ENCODE assay signal across 17 cellular contexts in the genomic region with DNA sequence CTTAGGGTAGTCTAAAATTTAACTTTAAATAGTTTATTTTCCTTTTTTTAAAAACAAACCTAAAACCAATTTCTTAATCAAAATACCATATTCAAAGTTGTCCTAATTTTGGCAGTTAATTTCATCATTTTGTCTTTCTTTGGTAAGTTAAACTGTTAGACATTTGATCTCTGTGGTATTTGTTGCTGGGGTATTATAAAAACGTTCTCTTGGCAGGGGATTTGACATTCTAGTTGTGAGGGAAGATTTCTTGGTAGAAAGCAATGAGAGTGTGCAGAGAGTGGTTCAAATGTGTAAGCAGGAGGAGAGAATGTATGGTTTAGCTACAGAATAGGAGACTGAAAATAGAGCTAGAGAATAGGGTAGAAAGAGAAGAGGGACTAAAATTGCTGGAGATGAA. TPM values are rescaled to one million over a fixed set of nuclear protein-coding genes. Genes with fewer than 3 reads are reported as not detected.
"Had no signal": no experiment of that assay in that cellular context is flagged by ENCODE, and none has a peak within 500 bp of the region (broad histone marks: within the 10 kb centered on the region; RNA-seq: fewer than 3 reads in every experiment).

No MANE protein-coding gene starts in this region.

- H3K27me3 Mint-ChIP-seq: activated naive CD8-positive, alpha-beta T cell treated with anti-CD3 and anti-CD28 coated beads for 36 hours; T-helper 17 cell had no signal

- H3K4me1 Mint-ChIP-seq: activated naive CD8-positive, alpha-beta T cell treated with anti-CD3 and anti-CD28 coated beads for 36 hours; stimulated activated effector memory CD8-positive, alpha-beta T cell treated with anti-CD3 and anti-CD28 coated beads, Interleukin-12 subunit alpha, Interleukin-12 subunit beta, amount 100 ng/mL, for 72 hours; T-helper 17 cell had no signal

- H3K27ac ChIP-seq: cardiac muscle cell, colonic mucosa, heart left ventricle, right atrium auricular region had no signal

- H3K9me3 ChIP-seq: colonic mucosa, heart left ventricle, right atrium auricular region, tibial nerve had no signal

- H3K36me3 Mint-ChIP-seq: activated naive CD8-positive, alpha-beta T cell treated with anti-CD3 and anti-CD28 coated beads for 36 hours; stimulated activated effector memory CD8-positive, alpha-beta T cell treated with anti-CD3 and anti-CD28 coated beads, Interleukin-12 subunit alpha, Interleukin-12 subunit beta, amount 100 ng/mL, for 72 hours had no signal

- H3K4me3 Mint-ChIP-seq: activated naive CD8-positive, alpha-beta T cell treated with anti-CD3 and anti-CD28 coated beads for 36 hours; activated T-cell treated with anti-CD3 and anti-CD28 coated beads, Interleukin-2, amount 50 U/mL, for 4 hours; stimulated activated effector memory CD8-positive, alpha-beta T cell treated with anti-CD3 and anti-CD28 coated beads, Interleukin-12 subunit alpha, Interleukin-12 subunit beta, amount 100 ng/mL, for 72 hours; T-helper 17 cell had no signal

- H3K9me3 Mint-ChIP-seq: activated naive CD8-positive, alpha-beta T cell treated with anti-CD3 and anti-CD28 coated beads for 36 hours; activated T-cell treated with anti-CD3 and anti-CD28 coated beads, Interleukin-2, amount 50 U/mL, for 4 hours had no signal

- ATAC-seq: activated CD4-positive, CD25-positive, alpha-beta regulatory T cell treated with anti-CD3 and anti-CD28 coated beads, Interleukin-2, amount 50 U/mL, for 24 hours; activated T-cell treated with anti-CD3 and anti-CD28 coated beads, Interleukin-2, amount 50 U/mL, for 4 hours; heart left ventricle; stimulated activated effector memory CD8-positive, alpha-beta T cell treated with anti-CD3 and anti-CD28 coated beads, Interleukin-12 subunit alpha, Interleukin-12 subunit beta, amount 100 ng/mL, for 72 hours; T-helper 17 cell had no signal

- H3K27ac Mint-ChIP-seq: activated naive CD8-positive, alpha-beta T cell treated with anti-CD3 and anti-CD28 coated beads for 36 hours; stimulated activated effector memory CD8-positive, alpha-beta T cell treated with anti-CD3 and anti-CD28 coated beads, Interleukin-12 subunit alpha, Interleukin-12 subunit beta, amount 100 ng/mL, for 72 hours; T-helper 17 cell had no signal

- H3K27me3 ChIP-seq: cardiac muscle cell, colonic mucosa, heart left ventricle, right atrium auricular region, tibial nerve had no signal

- H3K4me1 ChIP-seq: colonic mucosa, right atrium auricular region had no signal

- FAIRE-seq: endothelial cell of umbilical vein had no signal

- H3K36me3 ChIP-seq: cardiac muscle cell, colonic mucosa, heart left ventricle, right atrium auricular region, tibial nerve had no signal

- DNase-seq: activated CD4-positive, alpha-beta T cell treated with anti-CD3 and anti-CD28 coated beads, Interleukin-2, amount 50 U/mL, for 4 hours; activated gamma-delta T cell; activated naive CD8-positive, alpha-beta T cell treated with anti-CD3 and anti-CD28 coated beads for 36 hours; activated T-cell treated with anti-CD3 and anti-CD28 coated beads, Interleukin-2, amount 50 U/mL, for 4 hours; aorta; colonic mucosa; effector CD4-positive, alpha-beta T cell; heart left ventricle; kidney glomerular epithelial cell; small intestine; T-helper 17 cell had no signal

- H3K4me3 ChIP-seq: cardiac muscle cell, colonic mucosa, heart left ventricle, right atrium auricular region, tibial nerve had no signal

RNA-seq across cellular contexts. Expression of gene GULP1, which starts 14.6 kb away (rescaled TPM):
- total RNA-seq: activated naive CD8-positive, alpha-beta T cell treated with anti-CD3 and anti-CD28 coated beads for 36 hours; T-helper 17 cell had no signal
